8 cellular contexts compared by ENCODE assay signal in the genomic region with DNA sequence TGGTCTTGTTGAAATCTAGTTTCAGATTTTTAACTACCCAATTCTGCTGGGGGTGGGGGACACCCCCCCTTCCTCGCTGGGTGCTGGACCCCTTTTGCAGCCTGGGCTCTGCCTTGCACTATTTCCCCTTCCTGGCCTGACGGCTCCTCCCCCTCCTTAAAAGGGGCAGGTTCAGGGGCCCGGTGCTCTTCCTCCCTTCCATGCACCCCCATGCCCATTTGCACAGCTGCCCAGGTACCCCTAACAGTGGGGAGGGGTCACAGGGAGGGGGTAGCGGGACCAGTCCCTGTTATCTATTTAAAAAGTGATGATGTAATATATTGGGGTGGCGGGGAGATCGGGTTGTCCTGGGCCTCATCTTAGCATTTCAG. TPM values are rescaled to one million over a fixed set of nuclear protein-coding genes. Genes with fewer than 3 reads are reported as not detected.
DNase-seq lines count a peak whose midpoint lies in the region; ATAC-seq and TF ChIP-seq lines count a peak whose summit lies in the region.

No MANE protein-coding gene starts in this region.

- peak overlapping the region; percentile 86 for H3K27ac ChIP-seq in CD4-positive, alpha-beta memory T cell (ENCODE audit: low read depth, low read length)
- H3K27ac ChIP-seq in HL-60 (replicated peaks): peak overlapping the region; percentile 47; the same call in 1 of the 2 replicates

- peak overlapping the region; percentile 11 to 24 for H3K4me3 ChIP-seq in CD4-positive, alpha-beta memory T cell (ENCODE audit: low read length in 2 of 2)
- H3K4me3 ChIP-seq in HL-60 (replicated peaks; ENCODE audit: insufficient read depth, low read length) (no peak overlapping the region), cardiac fibroblast (replicated peaks in 1 of 2; ENCODE audit: low read depth in 2 of 2, low read length in 2 of 2) (peak overlapping the region; percentile 18 to 23), MG63 (no peak overlapping the region)

- DNase-seq in CD4-positive, alpha-beta memory T cell: no peak
- DNase-seq in HL-60 (ENCODE audit: low read depth in 1 of 2, low spot score in 1 of 2) (peak in 1 of 2 experiments; percentile 55), cardiac fibroblast (ENCODE audit: low read depth in 2 of 2) (no peak), MG63 (no peak), NCI-H2107 treated with DMSO at 0.1 percent for 48 hours (lab: John Stamatoyannopoulos, UW; ENCODE audit: unreplicated experiment) (no peak)
- DNase-seq in natural killer cell treated with Interleukin-12 subunit alpha and Interleukin-12 subunit beta and Interleukin-15 and Interleukin-18, amount 100 ng/mL, for 72 hours (ENCODE audit: low spot score): no peak
- DNase-seq in NK-92 treated with Interleukin-12 subunit alpha and Interleukin-12 subunit beta, amount 100 ng/mL, for 24 hours (lab: John Stamatoyannopoulos, UW): no peak

- H3K27me3 ChIP-seq in CD4-positive, alpha-beta memory T cell (ENCODE audit: insufficient read depth, low read length): no peaks in the 10 kb centered on the region
- H3K27me3 ChIP-seq in HL-60 (ENCODE audit: insufficient read depth, poor library complexity, severe bottlenecking): no peaks in the 10 kb centered on the region
- no peaks in the 10 kb centered on the region for H3K27me3 ChIP-seq in MG63

- H3K9me3 ChIP-seq in CD4-positive, alpha-beta memory T cell (ENCODE audit: control insufficient read depth in 1 of 2, low read length in 2 of 2): no peaks in the 10 kb centered on the region
- H3K9me3 ChIP-seq in MG63: no peaks in the 10 kb centered on the region

- no peaks in the 10 kb centered on the region for H3K27me3 Mint-ChIP-seq in CD4-positive, alpha-beta memory T cell
- H3K27me3 Mint-ChIP-seq in natural killer cell treated with Interleukin-12 subunit alpha and Interleukin-12 subunit beta and Interleukin-15 and Interleukin-18, amount 100 ng/mL, for 72 hours: no peaks in the 10 kb centered on the region

- POLR2A ChIA-PET in CD4-positive, alpha-beta memory T cell (lab: Charles Lee; ENCODE audit: partially characterized antibody): interaction anchor here (0.6 to 38.9 kb wide), 12 partner anchors 10 to 81 kb away, joined by 3 to 1543 read pairs (median 7); partner anchors contain the start of genes ADAM15, CKS1B, FLAD1 and LENEP

- peaks cover 43 to 69% (median 61%) of the 10 kb centered on the region in 4 donors for H3K4me1 Mint-ChIP-seq in CD4-positive, alpha-beta memory T cell
- H3K4me1 Mint-ChIP-seq in natural killer cell treated with Interleukin-12 subunit alpha and Interleukin-12 subunit beta and Interleukin-15 and Interleukin-18, amount 100 ng/mL, for 72 hours (ENCODE audit: low read depth in 2 of 2): peaks cover 16 to 34% of the 10 kb centered on the region in 2 donors

- H3K36me3 Mint-ChIP-seq in CD4-positive, alpha-beta memory T cell: peaks cover 13 to 26% of the 10 kb centered on the region in 2 donors
- no peaks in the 10 kb centered on the region for H3K36me3 Mint-ChIP-seq in natural killer cell treated with Interleukin-12 subunit alpha and Interleukin-12 subunit beta and Interleukin-15 and Interleukin-18, amount 100 ng/mL, for 72 hours

- intact Hi-C loops in CD4-positive, alpha-beta memory T cell (cut with micrococcal nuclease): loop anchor here (1.0 kb wide), 8 partner anchors 19 to 459 kb away; partner anchors contain the start of genes ADAM15, FLAD1 and PYGO2

- peaks cover 57% of the 10 kb centered on the region for H3K4me1 ChIP-seq in CD4-positive, alpha-beta memory T cell (ENCODE audit: insufficient read depth, low read length)

- no peak for ATAC-seq in natural killer cell treated with Interleukin-12 subunit alpha and Interleukin-12 subunit beta and Interleukin-15 and Interleukin-18, amount 100 ng/mL, for 72 hours
- ATAC-seq in GM21381 (IDR thresholded peaks at IDR 0.05; ENCODE audit: unreplicated experiment): no peak

- H3K27ac Mint-ChIP-seq in CD4-positive, alpha-beta memory T cell: peak overlapping the region; percentile 73 to 94 (median 79)
- H3K27ac Mint-ChIP-seq in natural killer cell treated with Interleukin-12 subunit alpha and Interleukin-12 subunit beta and Interleukin-15 and Interleukin-18, amount 100 ng/mL, for 72 hours: no peak overlapping the region

- TF ChIP-seq CTCF in HL-60 (IDR thresholded peaks at IDR 0.05; ENCODE audit: insufficient read depth, low read length) (no peak), cardiac fibroblast (IDR thresholded peaks at IDR 0.05; ENCODE audit: low read depth, low read length) (no peak)

- H3K4me3 Mint-ChIP-seq in CD4-positive, alpha-beta memory T cell: peak overlapping the region in 7 of 8 donors; percentile 48 to 74 (median 64)
- peak overlapping the region; percentile 54 for H3K4me3 Mint-ChIP-seq in natural killer cell treated with Interleukin-12 subunit alpha and Interleukin-12 subunit beta and Interleukin-15 and Interleukin-18, amount 100 ng/mL, for 72 hours

- CTCF ChIA-PET in CD4-positive, alpha-beta memory T cell (lab: Charles Lee; ENCODE audit: partially characterized antibody): interaction anchor here (0.6 to 18.7 kb wide), 28 partner anchors 10 to 537 kb away, joined by 3 to 381 read pairs (median 5); partner anchors contain the start of genes ADAM15, CKS1B, FLAD1 and LENEP

- peaks cover 0 to under 1% (median 0%) of the 10 kb centered on the region in 8 donors for H3K9me3 Mint-ChIP-seq in CD4-positive, alpha-beta memory T cell
- no peaks in the 10 kb centered on the region for H3K9me3 Mint-ChIP-seq in natural killer cell treated with Interleukin-12 subunit alpha and Interleukin-12 subunit beta and Interleukin-15 and Interleukin-18, amount 100 ng/mL, for 72 hours

- H3K36me3 ChIP-seq in CD4-positive, alpha-beta memory T cell (ENCODE audit: insufficient read depth, low read length): peaks cover 8% of the 10 kb centered on the region
- peaks cover 55% of the 10 kb centered on the region for H3K36me3 ChIP-seq in MG63

RNA-seq across cellular contexts. Expression of gene ZBTB7B, which starts 15.3 kb away (rescaled TPM):
- total RNA-seq in CD4-positive, alpha-beta memory T cell: 10 to 100 TPM; 86.3 to 92.7 TPM
- 10 to 100 TPM in 1 of 2 donors, 1 to 10 TPM in 1; 3.4 to 11.6 TPM for polyA plus RNA-seq in CD4-positive, alpha-beta memory T cell
- total RNA-seq in natural killer cell treated with Interleukin-12 subunit alpha and Interleukin-12 subunit beta and Interleukin-15 and Interleukin-18, amount 100 ng/mL, for 72 hours: 100 to 1,000 TPM in 1 of 2 donors, 10 to 100 TPM in 1; 78.4 to 107 TPM
- total RNA-seq in MG63 (2014; rRNA removed; shearing (Covaris generic); ENCODE audit: low replicate concordance): 25.7 and 60.5 TPM in 2 replicates

RNA-seq across cellular contexts. Expression of gene DCST2, which starts 15.7 kb away (rescaled TPM):
- 1 to 10 TPM; 4.0 to 4.1 TPM for total RNA-seq in CD4-positive, alpha-beta memory T cell
- not detected for polyA plus RNA-seq in CD4-positive, alpha-beta memory T cell
- under 1 TPM in 1 of 2 donors, not detected in 1; 0.57 TPM for total RNA-seq in natural killer cell treated with Interleukin-12 subunit alpha and Interleukin-12 subunit beta and Interleukin-15 and Interleukin-18, amount 100 ng/mL, for 72 hours
- total RNA-seq in MG63 (2014; rRNA removed; shearing (Covaris generic); ENCODE audit: low replicate concordance): not detected in 2 replicates

RNA-seq across cellular contexts. Expression of gene DCST1, which starts 15.7 kb away (rescaled TPM):
- total RNA-seq in CD4-positive, alpha-beta memory T cell: under 1 TPM in 1 of 2 experiments, not detected in 1; 0.14 TPM
- polyA plus RNA-seq in CD4-positive, alpha-beta memory T cell: not detected
- total RNA-seq in natural killer cell treated with Interleukin-12 subunit alpha and Interleukin-12 subunit beta and Interleukin-15 and Interleukin-18, amount 100 ng/mL, for 72 hours: not detected
- total RNA-seq in MG63 (2014; rRNA removed; shearing (Covaris generic); ENCODE audit: low replicate concordance): not detected in 2 replicates

RNA-seq across cellular contexts. Expression of gene LENEP, which starts 24.5 kb away (rescaled TPM):
- 1 to 10 TPM; 1.1 to 3.1 TPM for total RNA-seq in CD4-positive, alpha-beta memory T cell
- polyA plus RNA-seq in CD4-positive, alpha-beta memory T cell: not detected
- 1 to 10 TPM in 1 of 2 donors, under 1 TPM in 1; 0.48 to 4.3 TPM for total RNA-seq in natural killer cell treated with Interleukin-12 subunit alpha and Interleukin-12 subunit beta and Interleukin-15 and Interleukin-18, amount 100 ng/mL, for 72 hours
- total RNA-seq in MG63 (2014; rRNA removed; shearing (Covaris generic); ENCODE audit: low replicate concordance): not detected in 2 replicates

RNA-seq across cellular contexts. Expression of gene ADAM15, which starts 33.2 kb away (rescaled TPM):
- total RNA-seq in CD4-positive, alpha-beta memory T cell: 10 to 100 TPM; 33.6 to 39.8 TPM
- polyA plus RNA-seq in CD4-positive, alpha-beta memory T cell: 10 to 100 TPM; 14.8 to 18.2 TPM
- 100 to 1,000 TPM in 1 of 2 donors, 10 to 100 TPM in 1; 42.1 to 107 TPM for total RNA-seq in natural killer cell treated with Interleukin-12 subunit alpha and Interleukin-12 subunit beta and Interleukin-15 and Interleukin-18, amount 100 ng/mL, for 72 hours
- total RNA-seq in MG63 (2014; rRNA removed; shearing (Covaris generic); ENCODE audit: low replicate concordance): 189 and 285 TPM in 2 replicates

Comparison
In these comparisons a context has a peak if more than half of its experiments do, and no peak if none do; other contexts are left out.
1. H3K4me3 ChIP-seq: peak in CD4-positive, alpha-beta memory T cell (2 of 2) and cardiac fibroblast (2 of 2); none in HL-60 (single experiment) and MG63 (single experiment).
2. H3K27ac Mint-ChIP-seq: peak in CD4-positive, alpha-beta memory T cell (7 of 7); none in natural killer cell treated with Interleukin-12 subunit alpha and Interleukin-12 subunit beta and Interleukin-15 and Interleukin-18, amount 100 ng/mL, for 72 hours (0 of 2).